Comparison of ENCODE assay signal across 8 cellular contexts in genomic region chr13:52455677-52456041, GRCh38. TPM values are rescaled to one million over a fixed set of nuclear protein-coding genes. Genes with fewer than 3 reads are reported as not detected.
DNase-seq lines count a peak whose midpoint lies in the region; ATAC-seq and TF ChIP-seq lines count a peak whose summit lies in the region.

No MANE protein-coding gene starts in this region.

- H3K36me3 ChIP-seq in osteoblast (ENCODE audit: insufficient read depth, low read length) (peaks cover under 1% of the 10 kb centered on the region), testis (ENCODE audit: low read depth, missing control alignments) (no peaks in the 10 kb centered on the region)

- ATAC-seq in GM21737 (IDR thresholded peaks at IDR 0.05; ENCODE audit: unreplicated experiment) = peak; percentile 38

- no peaks in the 10 kb centered on the region for H3K27me3 ChIP-seq in osteoblast (ENCODE audit: insufficient read depth, low read length)
- no peaks in the 10 kb centered on the region for H3K27me3 ChIP-seq in testis

- peak overlapping the region; percentile 95 for H2AFZ ChIP-seq in osteoblast (ENCODE audit: low read length)

- no peaks in the 10 kb centered on the region for H3K9me3 ChIP-seq in osteoblast (ENCODE audit: low read depth, low read length)
- no peaks in the 10 kb centered on the region for H3K9me3 ChIP-seq in testis

- in situ Hi-C loops in SK-MEL-5 (cut with HindIII; ENCODE audit: low pct_unique_long_range_greater_than_20kb, low sequenced_read_pairs) = no loop called here

- no peak for TF ChIP-seq POLR2A in testis (IDR thresholded peaks at IDR 0.05)

- H3K79me2 ChIP-seq in osteoblast (ENCODE audit: insufficient read depth, low read length) = peaks cover 50% of the 10 kb centered on the region

- 0 to 1% methylated on average over 16 of the region's 37 CpGs for WGBS in testis, 2 donors

- intact Hi-C loops in testis (cut with DNase I; ENCODE audit: low total_unique reads) = loop anchor here (10.0 kb wide), 1 partner anchor 111 kb away; no protein-coding TSS in a partner anchor

- DNase-seq in DMS153 treated with DMSO at 0.1 percent for 48 hours (lab: John Stamatoyannopoulos, UW; ENCODE audit: unreplicated experiment) (peak; percentile 38), Kasumi-1 (lab: John Stamatoyannopoulos, UW) (peak; percentile 51 to 59), SK-MEL-5 (ENCODE audit: low read depth, low spot score) (peak; percentile 75), glomerular visceral epithelial cell (ENCODE audit: extremely low spot score) (peak; percentile 73), osteoblast (ENCODE audit: insufficient read length, low spot score, missing footprints) (peak; percentile 88), testis (peak; percentile 91)
- peak; percentile 85 for DNase-seq in activated naive CD4-positive, alpha-beta T cell treated with anti-CD3 and anti-CD28 coated beads, Interleukin-2, amount 50 U/mL, for 16 hours

- no peaks in the 10 kb centered on the region for H4K20me1 ChIP-seq in osteoblast (ENCODE audit: insufficient read depth, low read length)

- peak overlapping the region; percentile 86 for H3K4me2 ChIP-seq in osteoblast (ENCODE audit: insufficient read depth, low read length)

- H3K27ac ChIP-seq in osteoblast (ENCODE audit: low read depth, low read length) (peak overlapping the region; percentile 88), testis (peak overlapping the region; percentile 68 to 93)

- H3K4me1 ChIP-seq in osteoblast (ENCODE audit: insufficient read depth, low read length) (peaks cover 38% of the 10 kb centered on the region), testis (no peaks in the 10 kb centered on the region)

- TF ChIP-seq CTCF in osteoblast (IDR thresholded peaks at IDR 0.05; ENCODE audit: extremely low read depth, low read depth, low read length) (no peak), testis (IDR thresholded peaks at IDR 0.05) (no peak)

- peak overlapping the region; percentile 87 for H3K4me3 ChIP-seq in osteoblast (ENCODE audit: insufficient read depth, low read length)
- H3K4me3 ChIP-seq in testis = peak overlapping the region; percentile 68 to 76

RNA-seq across cellular contexts. Expression of gene CKAP2, which starts 0.4 kb away (rescaled TPM):
- 41.3 and 45.0 TPM in 2 replicates for total RNA-seq in SK-MEL-5 (2014; rRNA removed; shearing (Covaris generic))
- 34.6 and 39.2 TPM in 2 replicates for polyA plus RNA-seq in SK-MEL-5 (2015; cell fraction: cytosol; rRNA removed)
- polyA plus RNA-seq in SK-MEL-5 (2015; cell fraction: nucleus; rRNA removed) = 35.1 and 40.6 TPM in 2 replicates
- total RNA-seq in osteoblast (15.9 and 17.1 TPM in 2 replicates), testis (10 to 100 TPM; 33.8 to 43.2 TPM)
- polyA plus RNA-seq in testis (ENCODE audit: insufficient read depth, low read depth, low replicate concordance) = 27.0 TPM

RNA-seq across cellular contexts. Expression of gene VPS36, which starts 5.2 kb away (rescaled TPM):
- total RNA-seq in SK-MEL-5 (2014; rRNA removed; shearing (Covaris generic)) = 41.7 and 52.3 TPM in 2 replicates
- 28.5 and 36.6 TPM in 2 replicates for polyA plus RNA-seq in SK-MEL-5 (2015; cell fraction: cytosol; rRNA removed)
- polyA plus RNA-seq in SK-MEL-5 (2015; cell fraction: nucleus; rRNA removed) = 132 and 143 TPM in 2 replicates
- 35.8 and 40.7 TPM in 2 replicates for total RNA-seq in osteoblast
- 10 to 100 TPM; 24.6 to 25.6 TPM for total RNA-seq in testis
- polyA plus RNA-seq in testis (ENCODE audit: insufficient read depth, low read depth, low replicate concordance) = 9.4 TPM

RNA-seq across cellular contexts. Expression of gene THSD1, which starts 49.7 kb away (rescaled TPM):
- 0.32 and 0.42 TPM in 2 replicates for total RNA-seq in SK-MEL-5 (2014; rRNA removed; shearing (Covaris generic))
- polyA plus RNA-seq in SK-MEL-5 (2015; cell fraction: cytosol; rRNA removed) = 0.19 and 0.43 TPM in 2 replicates
- 1.1 and 1.2 TPM in 2 replicates for polyA plus RNA-seq in SK-MEL-5 (2015; cell fraction: nucleus; rRNA removed)
- total RNA-seq in osteoblast (14.1 and 18.3 TPM in 2 replicates), testis (1 to 10 TPM; 4.4 to 4.7 TPM)
- 4.9 TPM for polyA plus RNA-seq in testis (ENCODE audit: insufficient read depth, low read depth, low replicate concordance)

Comparison
In these comparisons a context has a peak if more than half of its experiments do, and no peak if none do; other contexts are left out.
1. Peak in every context shown above with its lines: DNase-seq, ATAC-seq, H3K4me3 ChIP-seq and H3K27ac ChIP-seq.
2. DNase-seq: peak in every context shown above with its lines; median percentile 91 in testis; 88 in osteoblast; 85 in activated naive CD4-positive, alpha-beta T cell treated with anti-CD3 and anti-CD28 coated beads, Interleukin-2, amount 50 U/mL, for 16 hours; 75 in SK-MEL-5; 73 in glomerular visceral epithelial cell; 55 in Kasumi-1; 38 in DMS153 treated with DMSO at 0.1 percent for 48 hours.